19 cellular contexts compared by ENCODE assay signal in genomic region chrX:51024106-51024696, GRCh38.
DNase-seq lines count a peak whose midpoint lies in the region; ATAC-seq, FAIRE-seq and TF ChIP-seq lines count a peak whose summit lies in the region.
"Had no signal": no experiment of that assay in that cellular context is flagged by ENCODE, and none has a peak within 500 bp of the region (broad histone marks: within the 10 kb centered on the region; RNA-seq: fewer than 3 reads in every experiment).

No MANE protein-coding gene starts in this region.

- DNase-seq in GM12892 (ENCODE audit: insufficient read length) (no peak), NAMALWA (ENCODE audit: low spot score) (peak; percentile 22), D721Med (ENCODE audit: insufficient read length, low spot score) (no peak), substantia nigra (lab: John Stamatoyannopoulos, UW) (no peak), Right ventricle myocardium superior (no peak)
- DNase-seq in activated CD4-positive, alpha-beta T cell treated with anti-CD3 and anti-CD28 coated beads, Interleukin-2, amount 50 U/mL, for 1 hour: no peak
- DNase-seq: activated T-cell treated with anti-CD3 and anti-CD28 coated beads, Interleukin-2, amount 50 U/mL, for 1 hour; dermis blood vessel endothelial cell; DND-41; immature natural killer cell; mucosa of descending colon; NCI-H1417; NCI-H82; stimulated activated CD4-positive, alpha-beta T cell treated with anti-CD3 and anti-CD28 coated beads, Interleukin-15, amount 100 ng/mL, for 24 hours; stimulated activated CD8-positive, alpha-beta memory T cell treated with anti-CD3 and anti-CD28 coated beads, Interleukin-4, amount 100 ng/mL, for 48 hours had no signal

- H3K27ac ChIP-seq in substantia nigra (ENCODE audit: low read depth, low read length, poor library complexity, severe bottlenecking): no peak overlapping the region
- H3K27ac ChIP-seq: SK-N-MC had no signal

- TF ChIP-seq POLR2A in GM12892 (IDR thresholded peaks at IDR 0.05; ENCODE audit: low read depth, low read length): no peak

- FAIRE-seq in GM12892 (lab: Jason Lieb, UNC) (peak; percentile 9), D721Med (lab: Jason Lieb, UNC) (no peak)

- TF ChIP-seq CTCF in D721Med (IDR thresholded peaks at IDR 0.05; ENCODE audit: insufficient read depth, missing control alignments): no peak

- intact Hi-C loops in Right ventricle myocardium superior (cut with DNase I): no loop called here

- peak; percentile 60 for ATAC-seq in GM19438 (IDR thresholded peaks at IDR 0.05; ENCODE audit: low read depth, unreplicated experiment)
- ATAC-seq in HG02870 (IDR thresholded peaks at IDR 0.05; ENCODE audit: unreplicated experiment): peak; percentile 78
- ATAC-seq in Right ventricle myocardium superior (ENCODE audit: poor library complexity): no peak
- ATAC-seq: activated CD4-positive, CD25-positive, alpha-beta regulatory T cell treated with anti-CD3 and anti-CD28 coated beads, Interleukin-2, amount 50 U/mL, for 24 hours; mucosa of descending colon had no signal
